Comparison of ENCODE assay signal across 14 cellular contexts in genomic region chr3:18194431-18194830, GRCh38.
DNase-seq lines count a peak whose midpoint lies in the region; ATAC-seq and TF ChIP-seq lines count a peak whose summit lies in the region.
"Had no signal": no experiment of that assay in that cellular context is flagged by ENCODE, and none has a peak within 500 bp of the region (broad histone marks: within the 10 kb centered on the region; RNA-seq: fewer than 3 reads in every experiment).

No MANE protein-coding gene starts in this region.

- no peak overlapping the region for H3K4me3 Mint-ChIP-seq in activated naive CD8-positive, alpha-beta T cell treated with anti-CD3 and anti-CD28 coated beads for 36 hours
- H3K4me3 Mint-ChIP-seq: activated CD4-positive, alpha-beta T cell treated with anti-CD3 and anti-CD28 coated beads for 36 hours; natural killer cell treated with Interleukin-12 subunit alpha and Interleukin-12 subunit beta and Interleukin-15 and Interleukin-18, amount 100 ng/mL, for 72 hours had no signal

- no peak for TF ChIP-seq CTCF in epithelial cell of esophagus (IDR thresholded peaks at IDR 0.05; ENCODE audit: insufficient read depth, low read depth, low read length, missing control alignments)

- DNase-seq in EH (ENCODE audit: low read depth) (peak; percentile 2), NCI-H510A (lab: John Stamatoyannopoulos, UW) (peak; percentile 20), epithelial cell of esophagus (ENCODE audit: low read depth) (peak; percentile 28), HUDEP-2 (lab: John Stamatoyannopoulos, UW; ENCODE audit: unreplicated experiment in 76 of 76) (no peak), MG63 (no peak), NCI-H146 treated with DMSO at 0.1 percent for 48 hours (lab: John Stamatoyannopoulos, UW; ENCODE audit: unreplicated experiment) (no peak)
- no peak for DNase-seq in activated naive CD8-positive, alpha-beta T cell treated with anti-CD3 and anti-CD28 coated beads for 36 hours
- DNase-seq: activated CD4-positive, alpha-beta T cell treated with anti-CD3 and anti-CD28 coated beads for 36 hours; activated T-cell treated with anti-CD3 and anti-CD28 coated beads, Interleukin-2, amount 50 U/mL, for 1 hour; central memory CD4-positive, alpha-beta T cell; NCI-H1436; NCI-H69 had no signal

- no peaks in the 10 kb centered on the region for H3K36me3 ChIP-seq in MG63

- no peak overlapping the region for H3K4me3 ChIP-seq in epithelial cell of esophagus (ENCODE audit: low read length)
- no peak overlapping the region for H3K4me3 ChIP-seq in MG63

- H3K27me3 Mint-ChIP-seq in activated naive CD8-positive, alpha-beta T cell treated with anti-CD3 and anti-CD28 coated beads for 36 hours: no peaks in the 10 kb centered on the region

- H3K36me3 Mint-ChIP-seq in activated naive CD8-positive, alpha-beta T cell treated with anti-CD3 and anti-CD28 coated beads for 36 hours: peaks cover 6% of the 10 kb centered on the region

- peaks cover 19% of the 10 kb centered on the region for H3K9me3 Mint-ChIP-seq in activated naive CD8-positive, alpha-beta T cell treated with anti-CD3 and anti-CD28 coated beads for 36 hours
- H3K9me3 Mint-ChIP-seq: natural killer cell treated with Interleukin-12 subunit alpha and Interleukin-12 subunit beta and Interleukin-15 and Interleukin-18, amount 100 ng/mL, for 72 hours had no signal

- no peaks in the 10 kb centered on the region for H3K27me3 ChIP-seq in MG63

- H3K9me3 ChIP-seq in MG63: no peaks in the 10 kb centered on the region

- no peak overlapping the region for H3K27ac Mint-ChIP-seq in activated naive CD8-positive, alpha-beta T cell treated with anti-CD3 and anti-CD28 coated beads for 36 hours
- H3K27ac Mint-ChIP-seq: activated CD4-positive, alpha-beta T cell treated with anti-CD3 and anti-CD28 coated beads for 36 hours; natural killer cell treated with Interleukin-12 subunit alpha and Interleukin-12 subunit beta and Interleukin-15 and Interleukin-18, amount 100 ng/mL, for 72 hours had no signal

- no peaks in the 10 kb centered on the region for H3K4me1 Mint-ChIP-seq in activated naive CD8-positive, alpha-beta T cell treated with anti-CD3 and anti-CD28 coated beads for 36 hours
- H3K4me1 Mint-ChIP-seq: activated CD4-positive, alpha-beta T cell treated with anti-CD3 and anti-CD28 coated beads for 36 hours had no signal

- ATAC-seq in HG03064 (IDR thresholded peaks at IDR 0.05; ENCODE audit: low read depth, unreplicated experiment): peak; percentile 88
- ATAC-seq: activated CD4-positive, alpha-beta T cell treated with anti-CD3 and anti-CD28 coated beads for 36 hours; natural killer cell treated with Interleukin-12 subunit alpha and Interleukin-12 subunit beta and Interleukin-15 and Interleukin-18, amount 100 ng/mL, for 72 hours had no signal

Comparison
In these comparisons a context has a peak if more than half of its experiments do, and no peak if none do; other contexts are left out.
1. DNase-seq: peak in EH (single experiment), NCI-H510A (single experiment) and epithelial cell of esophagus (single experiment); none in HUDEP-2 (0 of 76), MG63 (single experiment), NCI-H146 treated with DMSO at 0.1 percent for 48 hours (single experiment) and activated naive CD8-positive, alpha-beta T cell treated with anti-CD3 and anti-CD28 coated beads for 36 hours (single experiment).